ENCODE assay signal across 8 cellular contexts in the genomic region with DNA sequence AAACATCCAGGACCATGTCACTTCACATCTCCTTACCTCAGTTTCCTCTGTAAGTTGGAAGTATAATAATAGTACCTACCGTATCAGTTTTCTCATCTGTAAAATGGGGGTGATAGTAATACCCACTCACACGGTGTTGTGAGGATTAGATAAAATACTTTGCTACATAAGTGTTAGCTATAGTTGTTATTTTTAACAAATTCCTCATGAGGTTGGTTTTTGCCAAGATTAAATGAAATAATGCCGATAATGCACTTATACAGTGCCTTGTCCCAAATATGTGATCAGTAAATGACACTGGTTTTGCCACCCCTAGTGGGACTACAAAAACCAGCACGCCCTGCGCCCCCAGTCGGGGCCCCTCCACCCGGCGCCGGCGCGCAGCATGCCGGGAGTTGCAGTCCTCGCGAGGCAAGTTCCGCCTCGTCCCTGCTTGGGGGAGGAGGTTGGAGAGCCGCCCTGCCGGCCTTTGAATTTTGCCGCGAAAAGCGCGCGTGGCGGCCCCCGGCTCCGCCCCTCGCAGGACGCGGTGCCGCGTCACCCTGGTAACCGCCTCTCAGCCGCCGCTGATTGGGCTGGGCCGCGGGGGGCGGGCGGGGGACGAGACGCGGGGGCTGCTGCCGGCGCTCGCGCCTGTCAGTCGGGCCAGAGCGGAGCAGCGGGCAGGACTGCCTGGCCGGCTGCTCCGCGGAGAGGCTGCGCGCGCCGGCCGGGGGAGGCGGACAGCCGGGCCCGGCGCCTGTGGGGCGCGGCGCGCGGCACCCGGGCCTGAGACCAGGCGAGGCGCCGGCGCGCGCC.
DNase-seq lines count a peak whose midpoint lies in the region; ATAC-seq and TF ChIP-seq lines count a peak whose summit lies in the region.

A gene (plus strand): TSS at position 639 of the 798 bp plus-strand sequence. CDS start 30,322 bp downstream, outside the sequence.

- TF ChIP-seq CTCF in AG09319 (IDR thresholded peaks at IDR 0.05; ENCODE audit: low read depth, low read length), result no peak

- DNase-seq in AG09319 (ENCODE audit: extremely low read depth, low read depth), result peak; percentile 86
- DNase-seq in NCI-H345 treated with DMSO at 0.1 percent for 48 hours (lab: John Stamatoyannopoulos, UW; ENCODE audit: unreplicated experiment), result peak; percentile 88
- DNase-seq in activated CD4-positive, CD25-positive, alpha-beta regulatory T cell treated with anti-CD3 and anti-CD28 coated beads, Interleukin-2, amount 50 U/mL, for 16 hours (ENCODE audit: low read depth, low spot score), result peak; percentile 90
- peak; percentile 97 for DNase-seq in cerebellar cortex (ENCODE audit: low spot score)
- peak; percentile 96 for DNase-seq in iris pigment epithelial cell (ENCODE audit: low read depth)
- DNase-seq in stimulated activated CD4-positive, alpha-beta T cell treated with anti-CD3 and anti-CD28 coated beads, Interleukin-12 subunit alpha, Interleukin-12 subunit beta, amount 100 ng/mL, for 24 hours (ENCODE audit: low read depth in 2 of 2), result peak; percentile 89 to 93

- ATAC-seq in GM19025 (IDR thresholded peaks at IDR 0.05; ENCODE audit: low read depth, unreplicated experiment), result peak; percentile 93
- peak; percentile 93 for ATAC-seq in HG03280 (IDR thresholded peaks at IDR 0.05; ENCODE audit: unreplicated experiment)

Comparison
In these comparisons a context has a peak if more than half of its experiments do, and no peak if none do; other contexts are left out.
1. Peak in every context shown above with its lines: DNase-seq and ATAC-seq.